ENCODE assay signal across 8 cellular contexts in genomic region chr14:50944647-50945413, GRCh38. TPM values are rescaled to one million over a fixed set of nuclear protein-coding genes. Genes with fewer than 3 reads are reported as not detected.
DNase-seq lines count a peak whose midpoint lies in the region; ATAC-seq and TF ChIP-seq lines count a peak whose summit lies in the region.

No MANE protein-coding gene starts in this region.

- intact Hi-C loops in A673 (cut with micrococcal nuclease; ENCODE audit: unreplicated experiment) (no loop called here), vagina (cut with DNase I) (loop anchor here (10.0 kb wide), 1 partner anchor 290 kb away; no protein-coding TSS in a partner anchor)

- H3K9me3 ChIP-seq in A673 (ENCODE audit: low read depth, low read length, poor library complexity, severe bottlenecking) (no peaks in the 10 kb centered on the region), HUES64 (ENCODE audit: insufficient read depth, low read depth, low read length) (no peaks in the 10 kb centered on the region), endodermal cell (ENCODE audit: control insufficient read depth, low read length) (no peaks in the 10 kb centered on the region), mucosa of rectum (ENCODE audit: control insufficient read depth in 2 of 2, low read length in 2 of 2) (no peaks in the 10 kb centered on the region), vagina (no peaks in the 10 kb centered on the region)

- H3K27ac Mint-ChIP-seq in endodermal cell, result no peak overlapping the region

- peak overlapping the region; percentile 80 for H3K4me3 Mint-ChIP-seq in endodermal cell

- ATAC-seq in GM18520 (IDR thresholded peaks at IDR 0.05; ENCODE audit: unreplicated experiment), result no peak

- H3K27me3 ChIP-seq in A673 (replicated peaks; ENCODE audit: insufficient read depth, low read depth, low read length, poor library complexity) (no peaks in the 10 kb centered on the region), HUES64 (ENCODE audit: insufficient read depth, low read length) (peaks cover 3% of the 10 kb centered on the region; the same call in 1 of the 2 replicates), endodermal cell (ENCODE audit: control insufficient read depth, insufficient read depth, low read length, poor library complexity, severe bottlenecking) (peaks cover 7% of the 10 kb centered on the region), mucosa of rectum (ENCODE audit: control insufficient read depth in 2 of 2, insufficient read depth in 2 of 2, low read length in 2 of 2) (no peaks in the 10 kb centered on the region), vagina (no peaks in the 10 kb centered on the region)

- CTCF ChIA-PET in A673 (lab: Charles Lee), result no interaction called here

- WGBS in HUES64, result 7% methylated on average over 29 of the region's 29 CpGs
- WGBS in endodermal cell (ENCODE audit: insufficient coverage in 1 of 2, insufficient read length in 1 of 2), 2 experiments, result 0 to 10% methylated on average over 4 to 28 of the region's 29 CpGs

- H3K4me1 Mint-ChIP-seq in endodermal cell, result peaks cover 3% of the 10 kb centered on the region

- H3K4me3 ChIP-seq in A673 (ENCODE audit: low read depth, low read length, poor library complexity, severe bottlenecking), result peak overlapping the region; percentile 78
- peak overlapping the region; percentile 66 for H3K4me3 ChIP-seq in HUES64 (ENCODE audit: low read length)
- H3K4me3 ChIP-seq in endodermal cell (ENCODE audit: low read length), result peak overlapping the region; percentile 90
- H3K4me3 ChIP-seq in mucosa of rectum (ENCODE audit: low read length in 2 of 2), result peak overlapping the region; percentile 83 to 89
- H3K4me3 ChIP-seq in vagina, result peak overlapping the region; percentile 79 to 92

- H3K9ac ChIP-seq in HUES64 (ENCODE audit: low read depth, low read length) (peak overlapping the region; percentile 68), endodermal cell (ENCODE audit: extremely low read depth, low read length, poor library complexity, severe bottlenecking) (peak overlapping the region; percentile 55), mucosa of rectum (ENCODE audit: low read depth in 1 of 2, low read length in 2 of 2) (peak overlapping the region in 1 of 2 donors; percentile 83)

- TF ChIP-seq POLR2A in vagina (IDR thresholded peaks at IDR 0.05), result no peak

- peaks cover 3% of the 10 kb centered on the region for H3K4me1 ChIP-seq in A673 (ENCODE audit: insufficient read depth, low read length, poor library complexity, severe bottlenecking)
- peaks cover 10% of the 10 kb centered on the region; the same call in 1 of the 2 replicates for H3K4me1 ChIP-seq in HUES64 (ENCODE audit: insufficient read depth, low read length)
- no peaks in the 10 kb centered on the region for H3K4me1 ChIP-seq in endodermal cell (ENCODE audit: control insufficient read depth, insufficient read depth, low read length)
- peaks cover 7% of the 10 kb centered on the region in 2 donors for H3K4me1 ChIP-seq in mucosa of rectum (ENCODE audit: control insufficient read depth in 2 of 2, insufficient read depth in 2 of 2, low read length in 2 of 2)
- peaks cover 14% of the 10 kb centered on the region for H3K4me1 ChIP-seq in vagina

- peaks cover 9% of the 10 kb centered on the region for H3K9me3 Mint-ChIP-seq in endodermal cell

- peak; percentile 56 for DNase-seq in A673 (ENCODE audit: low spot score)
- peak; percentile 20 for DNase-seq in GM03348 (ENCODE audit: low spot score)
- DNase-seq in SK-MEL-5 (ENCODE audit: low read depth, low spot score), result peak; percentile 68
- DNase-seq in endodermal cell, result no peak
- DNase-seq in vagina (ENCODE audit: extremely low spot score in 2 of 2), result no peak

- in situ Hi-C loops in SK-MEL-5 (cut with HindIII; ENCODE audit: low pct_unique_long_range_greater_than_20kb, low sequenced_read_pairs), result no loop called here

- H3K36me3 ChIP-seq in A673 (ENCODE audit: insufficient read depth, low read length, poor library complexity, severe bottlenecking) (no peaks in the 10 kb centered on the region), HUES64 (ENCODE audit: insufficient read depth, low read length) (peaks cover 14% of the 10 kb centered on the region), endodermal cell (ENCODE audit: control insufficient read depth, insufficient read depth, low read length) (no peaks in the 10 kb centered on the region), mucosa of rectum (ENCODE audit: control insufficient read depth in 2 of 2, insufficient read depth in 2 of 2, low read length in 2 of 2) (no peaks in the 10 kb centered on the region), vagina (no peaks in the 10 kb centered on the region)

- POLR2A ChIA-PET in A673 (lab: Charles Lee; ENCODE audit: low non-redundant PET), result no interaction called here

- peaks cover 6% of the 10 kb centered on the region for H3K36me3 Mint-ChIP-seq in endodermal cell (ENCODE audit: low read depth)

- H3K27ac ChIP-seq in A673 (ENCODE audit: low read depth, low read length, poor library complexity, severe bottlenecking) (peak overlapping the region; percentile 43), HUES64 (ENCODE audit: low read depth, low read length) (no peak overlapping the region), endodermal cell (ENCODE audit: low read depth, low read length) (no peak overlapping the region), mucosa of rectum (ENCODE audit: low read depth in 2 of 2, low read length in 2 of 2) (peak overlapping the region; percentile 73 to 82), vagina (peak overlapping the region; percentile 90)

- BruUV-seq in A673 (replicated peaks; lab: Mats Ljungman, UMichigan), result no TSS peak

- no peak for TF ChIP-seq CTCF in A673 (conservative IDR thresholded peaks at IDR 0.05; ENCODE audit: low read depth, low read length)
- TF ChIP-seq CTCF in endodermal cell (conservative IDR thresholded peaks at IDR 0.05), result no peak
- TF ChIP-seq CTCF in vagina (IDR thresholded peaks at IDR 0.05), result no peak

- H3K27me3 Mint-ChIP-seq in endodermal cell (ENCODE audit: insufficient read depth), result peaks cover 5% of the 10 kb centered on the region

RNA-seq across cellular contexts. Expression of gene PYGL, which starts 0.5 kb away (rescaled TPM):
- total RNA-seq in A673 (2021), result 14.2 and 18.6 TPM in 2 replicates
- 23.5 TPM for polyA plus RNA-seq in HUES64 (2013, experiment 1 of 2)
- polyA plus RNA-seq in HUES64 (2013, experiment 2 of 2), result 30.4 TPM
- 199 and 203 TPM in 2 replicates for total RNA-seq in SK-MEL-5 (2014; rRNA removed; shearing (Covaris generic))
- 185 and 209 TPM in 2 replicates for polyA plus RNA-seq in SK-MEL-5 (2015; cell fraction: cytosol; rRNA removed)
- 192 and 207 TPM in 2 replicates for polyA plus RNA-seq in SK-MEL-5 (2015; cell fraction: nucleus; rRNA removed)
- total RNA-seq in endodermal cell, result 10 to 100 TPM; 38.1 to 41.5 TPM
- polyA plus RNA-seq in endodermal cell (2013, experiment 1 of 2), result 25.3 TPM
- polyA plus RNA-seq in endodermal cell (2013, experiment 2 of 2), result 24.2 TPM
- total RNA-seq in vagina, result 84.0 TPM

Comparison
In these comparisons a context has a peak if more than half of its experiments do, and no peak if none do; other contexts are left out.
1. DNase-seq: peak in A673 (single experiment), GM03348 (single experiment) and SK-MEL-5 (single experiment); none in endodermal cell (single experiment) and vagina (0 of 2).
2. H3K27ac ChIP-seq: peak in A673 (single experiment), mucosa of rectum (2 of 2) and vagina (single experiment); none in HUES64 (single experiment) and endodermal cell (single experiment).
3. Peak in every context shown above with its lines, with median percentiles within 50 percentile points of each other: H3K4me3 ChIP-seq.